Comparison of ENCODE assay signal across 7 cellular contexts in the genomic region with DNA sequence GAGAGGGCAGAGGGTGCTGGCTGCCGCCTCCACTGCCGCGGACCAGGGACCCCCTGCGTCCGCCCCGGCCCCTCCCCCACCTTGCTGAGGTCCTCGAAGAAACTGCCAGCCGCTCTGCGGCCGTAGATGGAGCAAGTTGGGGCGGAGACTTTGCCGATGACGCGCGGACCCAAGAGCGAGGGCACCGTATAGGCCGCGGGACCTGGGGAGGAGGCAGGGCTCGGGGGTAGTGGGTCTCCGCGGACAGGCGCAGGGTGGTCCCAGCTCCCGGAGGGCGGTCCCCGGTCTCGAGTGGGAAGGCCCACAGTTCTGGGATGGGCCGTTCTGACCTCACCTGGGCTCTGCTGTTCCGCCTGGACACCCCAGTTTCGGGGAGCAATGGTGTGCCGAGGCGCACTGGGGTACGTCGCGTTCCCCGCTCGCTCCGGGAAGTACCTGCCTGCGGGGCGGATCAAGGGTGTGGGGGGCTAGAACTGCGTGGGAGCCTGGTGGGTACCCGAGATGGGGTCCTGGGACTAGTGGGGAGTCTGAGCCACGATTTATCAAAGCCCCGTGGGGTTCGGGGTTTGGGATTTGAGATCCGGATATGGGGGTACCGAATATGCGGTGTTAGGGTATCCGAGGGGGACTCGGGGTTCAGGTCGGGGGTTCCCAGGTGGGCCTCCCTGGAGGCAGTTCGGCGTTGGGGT. TPM values are rescaled to one million over a fixed set of nuclear protein-coding genes. Genes with fewer than 3 reads are reported as not detected.
DNase-seq lines count a peak whose midpoint lies in the region; ATAC-seq and TF ChIP-seq lines count a peak whose summit lies in the region.

No MANE protein-coding gene starts in this region.

- H3K4me1 ChIP-seq in endodermal cell (ENCODE audit: control insufficient read depth, insufficient read depth, low read length) (no peaks in the 10 kb centered on the region), mucosa of rectum (ENCODE audit: control insufficient read depth in 2 of 2, insufficient read depth in 2 of 2, low read length in 2 of 2) (peaks cover 26 to 31% of the 10 kb centered on the region in 2 donors)

- no peak overlapping the region for H3K27ac ChIP-seq in endodermal cell (ENCODE audit: low read depth, low read length)
- H3K27ac ChIP-seq in mucosa of rectum (ENCODE audit: low read depth in 2 of 2, low read length in 2 of 2), result peak overlapping the region; percentile 93 to 99

- H3K4me1 Mint-ChIP-seq in activated CD8-positive, alpha-beta T cell treated with anti-CD3 and anti-CD28 coated beads, Interleukin-2, amount 10 ng/mL, durations not matched to agents 7 days and 5 days (ENCODE audit: low read depth), result peaks cover 51% of the 10 kb centered on the region
- peaks cover 8% of the 10 kb centered on the region for H3K4me1 Mint-ChIP-seq in endodermal cell

- H3K36me3 ChIP-seq in endodermal cell (ENCODE audit: control insufficient read depth, insufficient read depth, low read length) (no peaks in the 10 kb centered on the region), mucosa of rectum (ENCODE audit: control insufficient read depth in 2 of 2, insufficient read depth in 2 of 2, low read length in 2 of 2) (no peaks in the 10 kb centered on the region)

- peak overlapping the region; percentile 100 for H3K27ac Mint-ChIP-seq in activated CD8-positive, alpha-beta T cell treated with anti-CD3 and anti-CD28 coated beads, Interleukin-2, amount 10 ng/mL, durations not matched to agents 7 days and 5 days
- no peak overlapping the region for H3K27ac Mint-ChIP-seq in endodermal cell

- peak overlapping the region; percentile 41 for H3K9ac ChIP-seq in endodermal cell (ENCODE audit: extremely low read depth, low read length, poor library complexity, severe bottlenecking)
- peak overlapping the region; percentile 83 to 95 for H3K9ac ChIP-seq in mucosa of rectum (ENCODE audit: low read depth in 1 of 2, low read length in 2 of 2)

- peaks cover 57% of the 10 kb centered on the region for H3K27me3 ChIP-seq in endodermal cell (ENCODE audit: control insufficient read depth, insufficient read depth, low read length, poor library complexity, severe bottlenecking)
- no peaks in the 10 kb centered on the region for H3K27me3 ChIP-seq in mucosa of rectum (ENCODE audit: control insufficient read depth in 2 of 2, insufficient read depth in 2 of 2, low read length in 2 of 2)

- CTCF ChIA-PET in activated CD8-positive, alpha-beta T cell treated with anti-CD3 and anti-CD28 coated beads, Interleukin-2, amount 10 ng/mL, durations not matched to agents 7 days and 5 days (lab: Charles Lee), result interaction anchor here (1.1 kb wide), 1 partner anchor 90 kb away, joined by 3 read pairs; no protein-coding TSS in a partner anchor

- H3K36me3 Mint-ChIP-seq in activated CD8-positive, alpha-beta T cell treated with anti-CD3 and anti-CD28 coated beads, Interleukin-2, amount 10 ng/mL, durations not matched to agents 7 days and 5 days (ENCODE audit: low read depth), result peaks cover 37% of the 10 kb centered on the region
- no peaks in the 10 kb centered on the region for H3K36me3 Mint-ChIP-seq in endodermal cell (ENCODE audit: low read depth)

- H3K4me3 Mint-ChIP-seq in activated CD8-positive, alpha-beta T cell treated with anti-CD3 and anti-CD28 coated beads, Interleukin-2, amount 10 ng/mL, durations not matched to agents 7 days and 5 days, result peak overlapping the region; percentile 94
- H3K4me3 Mint-ChIP-seq in endodermal cell, result peak overlapping the region; percentile 56

- H3K9me3 Mint-ChIP-seq in activated CD8-positive, alpha-beta T cell treated with anti-CD3 and anti-CD28 coated beads, Interleukin-2, amount 10 ng/mL, durations not matched to agents 7 days and 5 days (ENCODE audit: insufficient read depth), result no peaks in the 10 kb centered on the region
- no peaks in the 10 kb centered on the region for H3K9me3 Mint-ChIP-seq in endodermal cell

- TF ChIP-seq CTCF in endodermal cell (conservative IDR thresholded peaks at IDR 0.05), result no peak

- DNase-seq in NCI-H2196 (lab: John Stamatoyannopoulos, UW; ENCODE audit: unreplicated experiment), result peak; percentile 59
- DNase-seq in activated CD8-positive, alpha-beta T cell treated with anti-CD3 and anti-CD28 coated beads, Interleukin-2, amount 10 ng/mL, durations not matched to agents 7 days and 5 days, result peak; percentile 92
- peak; percentile 90 for DNase-seq in endodermal cell
- peak; percentile 70 for DNase-seq in stimulated activated CD8-positive, alpha-beta memory T cell treated with anti-CD3 and anti-CD28 coated beads, Interleukin-7, amount 100 ng/mL, for 24 hours (ENCODE audit: low read depth)

- POLR2A ChIA-PET in activated CD8-positive, alpha-beta T cell treated with anti-CD3 and anti-CD28 coated beads, Interleukin-2, amount 10 ng/mL, durations not matched to agents 7 days and 5 days (lab: Charles Lee), result interaction anchor here (0.6 to 8.7 kb wide), 11 partner anchors 8 to 340 kb away, joined by 3 to 335 read pairs (median 5); partner anchors contain the start of genes CHKB, KLHDC7B and SYCE3

- H3K4me3 ChIP-seq in endodermal cell (ENCODE audit: low read length), result peak overlapping the region; percentile 75
- H3K4me3 ChIP-seq in mucosa of rectum (ENCODE audit: low read length in 2 of 2), result peak overlapping the region; percentile 68 to 85

- 12 to 14% methylated on average over 8 to 53 of the region's 53 CpGs for WGBS in endodermal cell (ENCODE audit: insufficient coverage in 1 of 2, insufficient read length in 1 of 2), 2 experiments

- ATAC-seq in GM19035 (IDR thresholded peaks at IDR 0.05; ENCODE audit: unreplicated experiment), result peak; percentile 22
- peak; percentile 47 for ATAC-seq in activated CD8-positive, alpha-beta T cell treated with anti-CD3 and anti-CD28 coated beads, Interleukin-2, amount 10 ng/mL, durations not matched to agents 7 days and 5 days
- ATAC-seq in HG03139 (IDR thresholded peaks at IDR 0.05; ENCODE audit: unreplicated experiment), result no peak

- H3K9me3 ChIP-seq in endodermal cell (ENCODE audit: control insufficient read depth, low read length) (no peaks in the 10 kb centered on the region), mucosa of rectum (ENCODE audit: control insufficient read depth in 2 of 2, low read length in 2 of 2) (no peaks in the 10 kb centered on the region)

- H3K27me3 Mint-ChIP-seq in activated CD8-positive, alpha-beta T cell treated with anti-CD3 and anti-CD28 coated beads, Interleukin-2, amount 10 ng/mL, durations not matched to agents 7 days and 5 days (ENCODE audit: low read depth), result no peaks in the 10 kb centered on the region
- peaks cover 65% of the 10 kb centered on the region for H3K27me3 Mint-ChIP-seq in endodermal cell (ENCODE audit: insufficient read depth)

RNA-seq across cellular contexts. Expression of gene TYMP, which starts 1.2 kb away (rescaled TPM):
- total RNA-seq in activated CD8-positive, alpha-beta T cell treated with anti-CD3 and anti-CD28 coated beads, Interleukin-2, amount 10 ng/mL, durations not matched to agents 7 days and 5 days, result 10 to 100 TPM; 71.8 to 76.6 TPM
- 1 to 10 TPM; 1.2 to 2.1 TPM for total RNA-seq in endodermal cell
- polyA plus RNA-seq in endodermal cell (2013, experiment 1 of 2), result 1.3 TPM
- 1.2 TPM for polyA plus RNA-seq in endodermal cell (2013, experiment 2 of 2)

RNA-seq across cellular contexts. Expression of gene SCO2, which starts 5.6 kb away (rescaled TPM):
- 10 to 100 TPM; 11.7 to 13.9 TPM for total RNA-seq in activated CD8-positive, alpha-beta T cell treated with anti-CD3 and anti-CD28 coated beads, Interleukin-2, amount 10 ng/mL, durations not matched to agents 7 days and 5 days
- total RNA-seq in endodermal cell, result 1 to 10 TPM in 1 of 2 donors, under 1 TPM in 1; 0.89 to 2.3 TPM
- 2.3 TPM for polyA plus RNA-seq in endodermal cell (2013, experiment 1 of 2)
- 0.91 TPM for polyA plus RNA-seq in endodermal cell (2013, experiment 2 of 2)

RNA-seq across cellular contexts. Expression of gene KLHDC7B, which starts 14.7 kb away (rescaled TPM):
- 10 to 100 TPM; 10.6 to 12.0 TPM for total RNA-seq in activated CD8-positive, alpha-beta T cell treated with anti-CD3 and anti-CD28 coated beads, Interleukin-2, amount 10 ng/mL, durations not matched to agents 7 days and 5 days
- not detected for total RNA-seq in endodermal cell
- polyA plus RNA-seq in endodermal cell (2013, experiment 1 of 2), result not detected
- not detected for polyA plus RNA-seq in endodermal cell (2013, experiment 2 of 2)

RNA-seq across cellular contexts. Expression of gene NCAPH2, which starts 23.0 kb away (rescaled TPM):
- total RNA-seq in activated CD8-positive, alpha-beta T cell treated with anti-CD3 and anti-CD28 coated beads, Interleukin-2, amount 10 ng/mL, durations not matched to agents 7 days and 5 days, result 100 to 1,000 TPM; 146 to 150 TPM
- 10 to 100 TPM; 63.3 to 73.1 TPM for total RNA-seq in endodermal cell
- polyA plus RNA-seq in endodermal cell (2013, experiment 1 of 2), result 52.0 TPM
- 49.5 TPM for polyA plus RNA-seq in endodermal cell (2013, experiment 2 of 2)

RNA-seq across cellular contexts. Expression of gene LMF2, which starts 23.5 kb away (rescaled TPM):
- total RNA-seq in activated CD8-positive, alpha-beta T cell treated with anti-CD3 and anti-CD28 coated beads, Interleukin-2, amount 10 ng/mL, durations not matched to agents 7 days and 5 days, result 100 to 1,000 TPM; 119 to 132 TPM
- total RNA-seq in endodermal cell, result 10 to 100 TPM; 58.8 to 65.2 TPM
- 53.1 TPM for polyA plus RNA-seq in endodermal cell (2013, experiment 1 of 2)
- polyA plus RNA-seq in endodermal cell (2013, experiment 2 of 2), result 43.3 TPM

Comparison
In these comparisons a context has a peak if more than half of its experiments do, and no peak if none do; other contexts are left out.
1. RNA of gene TYMP, which starts 1.2 kb away (total RNA-seq): 71.8 to 76.6 TPM in activated CD8-positive, alpha-beta T cell treated with anti-CD3 and anti-CD28 coated beads, Interleukin-2, amount 10 ng/mL, durations not matched to agents 7 days and 5 days; 1.2 to 2.1 TPM in endodermal cell; every median in the first group is over 10 times any median in the second.
2. RNA of gene KLHDC7B, which starts 14.7 kb away (total RNA-seq): 10.6 to 12.0 TPM in activated CD8-positive, alpha-beta T cell treated with anti-CD3 and anti-CD28 coated beads, Interleukin-2, amount 10 ng/mL, durations not matched to agents 7 days and 5 days; not detected in endodermal cell; every median in the first group is over 10 times any median in the second.
3. Peak in every context shown above with its lines, with median percentiles within 50 percentile points of each other: DNase-seq.